In the genomic region with DNA sequence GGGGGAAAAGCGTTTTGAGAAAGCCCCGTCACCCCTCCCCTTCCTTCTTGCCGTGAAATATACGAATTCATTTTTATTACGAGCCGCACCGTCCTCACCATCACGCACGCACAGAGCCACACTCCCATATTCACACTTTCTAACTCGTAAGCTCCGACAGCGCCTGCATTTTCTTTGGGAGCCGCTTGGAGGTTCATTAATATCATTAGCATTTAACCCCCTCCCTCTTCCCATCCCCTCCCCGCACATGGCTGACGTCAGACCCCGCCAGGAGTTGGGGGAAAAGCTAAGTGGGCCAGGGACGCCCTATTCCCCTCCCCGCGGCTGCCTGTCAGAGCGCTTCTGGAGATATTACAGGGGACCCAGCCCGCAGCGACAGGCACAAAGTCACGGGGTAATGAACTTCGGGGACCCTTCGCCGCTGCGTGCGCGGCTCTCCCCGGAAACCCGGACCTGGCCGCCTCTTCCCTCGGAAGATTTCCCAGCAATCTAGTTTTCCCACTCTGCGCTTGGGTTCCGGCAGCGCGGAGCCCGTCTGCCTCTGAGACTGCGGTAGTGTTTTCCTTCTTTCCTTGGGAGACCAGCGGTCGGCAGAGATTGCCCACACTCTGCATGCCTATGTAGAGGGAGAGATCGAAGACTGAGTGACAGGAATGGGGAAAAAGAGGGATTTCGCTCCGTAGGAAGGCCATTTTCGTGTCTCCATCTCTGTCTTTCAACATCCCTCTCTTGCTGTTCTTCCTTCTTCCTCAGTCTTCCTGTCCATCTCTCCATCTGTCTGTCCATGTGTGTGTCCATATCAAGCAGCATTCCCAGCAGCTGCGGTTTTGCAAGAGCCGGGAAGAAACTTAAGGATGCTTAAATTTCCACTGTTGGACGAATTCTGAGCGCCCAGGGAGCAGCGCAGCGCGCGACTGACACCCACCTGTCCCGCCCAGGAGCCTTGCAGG, we compare ENCODE assay signal across 9 cellular contexts. TPM values are rescaled to one million over a fixed set of nuclear protein-coding genes. Genes with fewer than 3 reads are reported as not detected.
A peak's percentile ranks its signal among the peaks of the same experiment; 100 is the strongest.
DNase-seq lines count a peak whose midpoint lies in the region; ATAC-seq and TF ChIP-seq lines count a peak whose summit lies in the region.
"Had no signal": no experiment of that assay in that cellular context is flagged by ENCODE, and none has a peak within 500 bp of the region (broad histone marks: within the 10 kb centered on the region; RNA-seq: fewer than 3 reads in every experiment).

A gene (plus strand): TSS at position 309 of the 950 bp plus-strand sequence. CDS start 744 bp downstream, outside the sequence.

- H3K9me3 Mint-ChIP-seq in activated T-cell treated with anti-CD3 and anti-CD28 coated beads, Interleukin-2, amount 50 U/mL, for 4 hours = no peaks in the 10 kb centered on the region
- no peaks in the 10 kb centered on the region for H3K9me3 Mint-ChIP-seq in stimulated activated effector memory CD8-positive, alpha-beta T cell treated with anti-CD3 and anti-CD28 coated beads, Interleukin-12 subunit alpha, Interleukin-12 subunit beta, amount 100 ng/mL, for 72 hours

- H3K27ac Mint-ChIP-seq in stimulated activated effector memory CD8-positive, alpha-beta T cell treated with anti-CD3 and anti-CD28 coated beads, Interleukin-12 subunit alpha, Interleukin-12 subunit beta, amount 100 ng/mL, for 72 hours = no peak within 1 kb of the TSS

- H3K36me3 Mint-ChIP-seq in activated T-cell treated with anti-CD3 and anti-CD28 coated beads, Interleukin-2, amount 50 U/mL, for 4 hours (ENCODE audit: insufficient read depth) = no peaks in the 10 kb centered on the region
- peaks cover 15% of the 10 kb centered on the region for H3K36me3 Mint-ChIP-seq in stimulated activated effector memory CD8-positive, alpha-beta T cell treated with anti-CD3 and anti-CD28 coated beads, Interleukin-12 subunit alpha, Interleukin-12 subunit beta, amount 100 ng/mL, for 72 hours

- no peak within 1 kb of the TSS for H3K4me3 Mint-ChIP-seq in activated T-cell treated with anti-CD3 and anti-CD28 coated beads, Interleukin-2, amount 50 U/mL, for 4 hours
- peak within 1 kb of the TSS; percentile 70 for H3K4me3 Mint-ChIP-seq in stimulated activated effector memory CD8-positive, alpha-beta T cell treated with anti-CD3 and anti-CD28 coated beads, Interleukin-12 subunit alpha, Interleukin-12 subunit beta, amount 100 ng/mL, for 72 hours

- H3K4me1 Mint-ChIP-seq in activated T-cell treated with anti-CD3 and anti-CD28 coated beads, Interleukin-2, amount 50 U/mL, for 4 hours (ENCODE audit: low read depth) = peaks cover 35% of the 10 kb centered on the region
- H3K4me1 Mint-ChIP-seq in stimulated activated effector memory CD8-positive, alpha-beta T cell treated with anti-CD3 and anti-CD28 coated beads, Interleukin-12 subunit alpha, Interleukin-12 subunit beta, amount 100 ng/mL, for 72 hours = peaks cover 46% of the 10 kb centered on the region

- no peak for ATAC-seq in activated T-cell treated with anti-CD3 and anti-CD28 coated beads, Interleukin-2, amount 50 U/mL, for 4 hours
- ATAC-seq in SK-N-SH treated with all-trans-retinoic acid at 6 μM for 48 hours (peak; percentile 67), GM19351 (IDR thresholded peaks at IDR 0.05; ENCODE audit: unreplicated experiment) (no peak)
- ATAC-seq in stimulated activated effector memory CD8-positive, alpha-beta T cell treated with anti-CD3 and anti-CD28 coated beads, Interleukin-12 subunit alpha, Interleukin-12 subunit beta, amount 100 ng/mL, for 72 hours = no peak

- H3K27me3 Mint-ChIP-seq in activated T-cell treated with anti-CD3 and anti-CD28 coated beads, Interleukin-2, amount 50 U/mL, for 4 hours (ENCODE audit: low read depth) = peaks cover 89% of the 10 kb centered on the region

- DNase-seq in activated T-cell treated with anti-CD3 and anti-CD28 coated beads, Interleukin-2, amount 50 U/mL, for 48 hours = peak; percentile 35 to 42
- no peak for DNase-seq in activated T-cell treated with anti-CD3 and anti-CD28 coated beads, Interleukin-2, amount 50 U/mL, for 4 hours
- DNase-seq in globus pallidus (ENCODE audit: low spot score) = peak; percentile 62
- DNase-seq in stimulated activated effector memory CD8-positive, alpha-beta T cell treated with anti-CD3 and anti-CD28 coated beads, Interleukin-12 subunit alpha, Interleukin-12 subunit beta, amount 100 ng/mL, for 72 hours (ENCODE audit: low spot score in 2 of 2) = no peak
- no peak for DNase-seq in SHP77 treated with DMSO at 0.1 percent for 48 hours (lab: John Stamatoyannopoulos, UW)
- DNase-seq in ureter (ENCODE audit: low spot score) = no peak
- DNase-seq: SIG-M5 had no signal

TF ChIP-seq in SK-N-SH treated with all-trans-retinoic acid at 6 μM for 48 hours, 23 proteins besides CTCF, POLR2A, EP300 and RAD21:
- TF ChIP-seq ZNF70 (CRISPR knock-in tag; IDR thresholded peaks at IDR 0.05) = no peak
- no peak for TF ChIP-seq BACH2 (CRISPR knock-in tag; IDR thresholded peaks at IDR 0.05; ENCODE audit: borderline replicate concordance)
- no peak for TF ChIP-seq CSDC2 (CRISPR knock-in tag; IDR thresholded peaks at IDR 0.05)
- no peak for TF ChIP-seq ARNTL (CRISPR knock-in tag; IDR thresholded peaks at IDR 0.05; ENCODE audit: borderline replicate concordance, low read depth)
- TF ChIP-seq ZFP3 (CRISPR knock-in tag; IDR thresholded peaks at IDR 0.05) = no peak
- TF ChIP-seq ZNF8 (CRISPR knock-in tag; IDR thresholded peaks at IDR 0.05) = no peak
- TF ChIP-seq, protein P1, sequence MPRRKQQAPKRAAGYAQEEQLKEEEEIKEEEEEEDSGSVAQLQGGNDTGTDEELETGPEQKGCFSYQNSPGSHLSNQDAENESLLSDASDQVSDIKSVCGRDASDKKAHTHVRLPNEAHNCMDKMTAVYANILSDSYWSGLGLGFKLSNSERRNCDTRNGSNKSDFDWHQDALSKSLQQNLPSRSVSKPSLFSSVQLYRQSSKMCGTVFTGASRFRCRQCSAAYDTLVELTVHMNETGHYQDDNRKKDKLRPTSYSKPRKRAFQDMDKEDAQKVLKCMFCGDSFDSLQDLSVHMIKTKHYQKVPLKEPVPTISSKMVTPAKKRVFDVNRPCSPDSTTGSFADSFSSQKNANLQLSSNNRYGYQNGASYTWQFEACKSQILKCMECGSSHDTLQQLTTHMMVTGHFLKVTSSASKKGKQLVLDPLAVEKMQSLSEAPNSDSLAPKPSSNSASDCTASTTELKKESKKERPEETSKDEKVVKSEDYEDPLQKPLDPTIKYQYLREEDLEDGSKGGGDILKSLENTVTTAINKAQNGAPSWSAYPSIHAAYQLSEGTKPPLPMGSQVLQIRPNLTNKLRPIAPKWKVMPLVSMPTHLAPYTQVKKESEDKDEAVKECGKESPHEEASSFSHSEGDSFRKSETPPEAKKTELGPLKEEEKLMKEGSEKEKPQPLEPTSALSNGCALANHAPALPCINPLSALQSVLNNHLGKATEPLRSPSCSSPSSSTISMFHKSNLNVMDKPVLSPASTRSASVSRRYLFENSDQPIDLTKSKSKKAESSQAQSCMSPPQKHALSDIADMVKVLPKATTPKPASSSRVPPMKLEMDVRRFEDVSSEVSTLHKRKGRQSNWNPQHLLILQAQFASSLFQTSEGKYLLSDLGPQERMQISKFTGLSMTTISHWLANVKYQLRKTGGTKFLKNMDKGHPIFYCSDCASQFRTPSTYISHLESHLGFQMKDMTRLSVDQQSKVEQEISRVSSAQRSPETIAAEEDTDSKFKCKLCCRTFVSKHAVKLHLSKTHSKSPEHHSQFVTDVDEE (CRISPR knock-in tag; IDR thresholded peaks at IDR 0.05) = no peak
- no peak for TF ChIP-seq ZFP30 (CRISPR knock-in tag; IDR thresholded peaks at IDR 0.05)
- TF ChIP-seq SNAI2 (CRISPR knock-in tag; IDR thresholded peaks at IDR 0.05) = no peak
- no peak for TF ChIP-seq TOX (CRISPR knock-in tag; IDR thresholded peaks at IDR 0.05; ENCODE audit: borderline replicate concordance)
- TF ChIP-seq ZNF565 (CRISPR knock-in tag; conservative IDR thresholded peaks at IDR 0.05; ENCODE audit: low read depth) = no peak
- TF ChIP-seq, protein P2, sequence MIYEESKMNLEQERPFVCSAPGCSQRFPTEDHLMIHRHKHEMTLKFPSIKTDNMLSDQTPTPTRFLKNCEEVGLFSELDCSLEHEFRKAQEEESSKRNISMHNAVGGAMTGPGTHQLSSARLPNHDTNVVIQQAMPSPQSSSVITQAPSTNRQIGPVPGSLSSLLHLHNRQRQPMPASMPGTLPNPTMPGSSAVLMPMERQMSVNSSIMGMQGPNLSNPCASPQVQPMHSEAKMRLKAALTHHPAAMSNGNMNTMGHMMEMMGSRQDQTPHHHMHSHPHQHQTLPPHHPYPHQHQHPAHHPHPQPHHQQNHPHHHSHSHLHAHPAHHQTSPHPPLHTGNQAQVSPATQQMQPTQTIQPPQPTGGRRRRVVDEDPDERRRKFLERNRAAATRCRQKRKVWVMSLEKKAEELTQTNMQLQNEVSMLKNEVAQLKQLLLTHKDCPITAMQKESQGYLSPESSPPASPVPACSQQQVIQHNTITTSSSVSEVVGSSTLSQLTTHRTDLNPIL (CRISPR knock-in tag; IDR thresholded peaks at IDR 0.05; ENCODE audit: low read depth) = no peak
- no peak for TF ChIP-seq RARB (CRISPR knock-in tag; IDR thresholded peaks at IDR 0.05)
- TF ChIP-seq ZC3H10 (CRISPR knock-in tag; IDR thresholded peaks at IDR 0.05) = no peak
- TF ChIP-seq ESRRG (CRISPR knock-in tag; IDR thresholded peaks at IDR 0.05) = no peak
- TF ChIP-seq PPARA (CRISPR knock-in tag; IDR thresholded peaks at IDR 0.05; ENCODE audit: borderline replicate concordance) = no peak
- no peak for TF ChIP-seq ISL1 (CRISPR knock-in tag; IDR thresholded peaks at IDR 0.05)
- TF ChIP-seq, protein P3, sequence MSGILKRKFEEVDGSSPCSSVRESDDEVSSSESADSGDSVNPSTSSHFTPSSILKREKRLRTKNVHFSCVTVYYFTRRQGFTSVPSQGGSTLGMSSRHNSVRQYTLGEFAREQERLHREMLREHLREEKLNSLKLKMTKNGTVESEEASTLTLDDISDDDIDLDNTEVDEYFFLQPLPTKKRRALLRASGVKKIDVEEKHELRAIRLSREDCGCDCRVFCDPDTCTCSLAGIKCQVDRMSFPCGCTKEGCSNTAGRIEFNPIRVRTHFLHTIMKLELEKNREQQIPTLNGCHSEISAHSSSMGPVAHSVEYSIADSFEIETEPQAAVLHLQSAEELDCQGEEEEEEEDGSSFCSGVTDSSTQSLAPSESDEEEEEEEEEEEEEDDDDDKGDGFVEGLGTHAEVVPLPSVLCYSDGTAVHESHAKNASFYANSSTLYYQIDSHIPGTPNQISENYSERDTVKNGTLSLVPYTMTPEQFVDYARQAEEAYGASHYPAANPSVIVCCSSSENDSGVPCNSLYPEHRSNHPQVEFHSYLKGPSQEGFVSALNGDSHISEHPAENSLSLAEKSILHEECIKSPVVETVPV (CRISPR knock-in tag; IDR thresholded peaks at IDR 0.05) = no peak
- TF ChIP-seq TCF4 (CRISPR knock-in tag; IDR thresholded peaks at IDR 0.05; ENCODE audit: borderline replicate concordance) = no peak

RNA-seq across cellular contexts. Expression of the gene that starts here (rescaled TPM):
- total RNA-seq in activated T-cell treated with anti-CD3 and anti-CD28 coated beads, Interleukin-2, amount 50 U/mL, for 4 hours = not detected
- 0.18 TPM for total RNA-seq in ureter

Comparison
In these comparisons a context has a peak if more than half of its experiments do, and no peak if none do; other contexts are left out.
1. DNase-seq: peak in activated T-cell treated with anti-CD3 and anti-CD28 coated beads, Interleukin-2, amount 50 U/mL, for 48 hours (2 of 2) and globus pallidus (single experiment); none in activated T-cell treated with anti-CD3 and anti-CD28 coated beads, Interleukin-2, amount 50 U/mL, for 4 hours (single experiment), stimulated activated effector memory CD8-positive, alpha-beta T cell treated with anti-CD3 and anti-CD28 coated beads, Interleukin-12 subunit alpha, Interleukin-12 subunit beta, amount 100 ng/mL, for 72 hours (0 of 2), SHP77 treated with DMSO at 0.1 percent for 48 hours (single experiment) and ureter (single experiment).